In genomic region chr9:136074706-136075105, GRCh38 we compare ENCODE assay signal across 27 cellular contexts.
"Had no signal": no experiment of that assay in that cellular context is flagged by ENCODE, and none has a peak within 500 bp of the region (broad histone marks: within the 10 kb centered on the region; RNA-seq: fewer than 3 reads in every experiment).

No MANE protein-coding gene starts in this region.

- H3K27me3 ChIP-seq: adrenal gland, ascending aorta, brain microvascular endothelial cell, gastrocnemius medialis, pancreas, testis had no signal

- H3K4me3 ChIP-seq: adrenal gland, ascending aorta, gastrocnemius medialis, lung, pancreas, skin epidermis, testis had no signal

- DNase-seq: activated B cell treated with CpG ODN at 0.5 μM for 24 hours; activated CD4-positive, alpha-beta T cell treated with anti-CD3 and anti-CD28 coated beads for 36 hours; activated CD4-positive, alpha-beta T cell treated with anti-CD3 and anti-CD28 coated beads, Interleukin-2, amount 50 U/mL, for 4 hours; activated CD8-positive, alpha-beta memory T cell treated with anti-CD3 and anti-CD28 coated beads for 24 hours; activated CD8-positive, alpha-beta memory T cell treated with anti-CD3 and anti-CD28 coated beads, Interleukin-2, amount 50 U/mL, for 4 hours; activated T-cell treated with anti-CD3 and anti-CD28 coated beads, Interleukin-2, amount 50 U/mL, for 24 hours; brain microvascular endothelial cell; central memory CD4-positive, alpha-beta T cell; effector memory CD4-positive, alpha-beta T cell; head of caudate nucleus; hypothalamus; islet precursor cell; left colon; naive thymus-derived CD4-positive, alpha-beta T cell; stimulated activated CD4-positive, alpha-beta T cell treated with anti-CD3 and anti-CD28 coated beads, Interleukin-1b, Interleukin-23, amount 100 ng/mL, for 48 hours; SW 1271; T-helper 17 cell; testis had no signal

- H3K27ac ChIP-seq: adrenal gland, ascending aorta, brain microvascular endothelial cell, gastrocnemius medialis, pancreas, skin epidermis, testis had no signal

- H3K4me1 ChIP-seq: pancreas had no signal

- H3K36me3 ChIP-seq: adrenal gland, gastrocnemius medialis, pancreas had no signal

- ATAC-seq: activated CD4-positive, alpha-beta T cell treated with anti-CD3 and anti-CD28 coated beads for 36 hours; activated T-helper 17 cell treated with anti-CD3 and anti-CD28 coated beads, Interleukin-2, amount 50 U/mL, for 72 hours; esophagus mucosa; gastrocnemius medialis; left colon; naive thymus-derived CD4-positive, alpha-beta T cell; pancreas; stimulated activated memory B cell treated with anti-CD40 and anti-IgM and Interleukin-4, amounts not matched to agents 10 μg/mL and 1 μg/mL and 100 μg/mL, for 72 hours; T-helper 17 cell had no signal

- H3K9me3 ChIP-seq: adrenal gland, ascending aorta, gastrocnemius medialis, pancreas, testis had no signal
